In the genomic region with DNA sequence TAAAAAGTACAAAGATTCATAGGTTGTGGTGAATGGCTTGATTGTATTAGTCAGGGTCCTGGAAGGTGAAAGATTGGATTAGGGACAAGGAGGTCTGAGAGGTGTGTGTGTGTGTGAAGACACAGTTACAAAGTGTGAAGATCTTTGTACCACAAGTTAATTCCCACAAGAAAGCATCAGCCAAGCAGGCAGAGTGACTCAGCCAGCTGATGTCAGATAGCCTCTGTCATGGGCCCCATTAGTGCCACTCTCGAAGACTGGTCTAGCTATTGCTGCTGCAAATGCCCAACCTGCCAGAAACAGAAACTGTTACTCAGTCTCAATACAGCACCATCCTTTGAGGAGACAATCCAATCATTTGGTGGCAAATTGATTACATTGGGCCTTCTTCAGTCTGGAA, we compare ENCODE assay signal across 1 cellular context.
TF ChIP-seq lines count a peak whose summit lies in the region.

No MANE protein-coding gene starts in this region.

TF ChIP-seq in H1, 55 proteins besides CTCF, POLR2A, EP300 and RAD21:
- TF ChIP-seq PHF8 (conservative IDR thresholded peaks at IDR 0.05; ENCODE audit: low read depth, low read length), result no peak
- no peak for TF ChIP-seq RBBP5 (IDR thresholded peaks at IDR 0.05; ENCODE audit: borderline replicate concordance, low read depth, low read length)
- TF ChIP-seq CEBPB (IDR thresholded peaks at IDR 0.05; ENCODE audit: low read depth, low read length), result no peak
- TF ChIP-seq BACH1 (IDR thresholded peaks at IDR 0.05; ENCODE audit: low read length), result no peak
- no peak for TF ChIP-seq SP1 (IDR thresholded peaks at IDR 0.05; ENCODE audit: low read depth, low read length)
- no peak for TF ChIP-seq NANOG (IDR thresholded peaks at IDR 0.05; ENCODE audit: insufficient read depth, low read depth, low read length, poor library complexity, severe bottlenecking)
- no peak for TF ChIP-seq TAF7 (optimal IDR thresholded peaks at IDR 0.05; ENCODE audit: borderline replicate concordance, low read depth, low read length)
- TF ChIP-seq CREB1 (IDR thresholded peaks at IDR 0.05), result no peak
- TF ChIP-seq BRCA1 (IDR thresholded peaks at IDR 0.05; ENCODE audit: low read depth, low read length), result no peak
- TF ChIP-seq TEAD4 (IDR thresholded peaks at IDR 0.05; ENCODE audit: low read depth, low read length), result no peak
- no peak for TF ChIP-seq SRF (IDR thresholded peaks at IDR 0.05; ENCODE audit: low read depth, low read length)
- TF ChIP-seq, protein P1, sequence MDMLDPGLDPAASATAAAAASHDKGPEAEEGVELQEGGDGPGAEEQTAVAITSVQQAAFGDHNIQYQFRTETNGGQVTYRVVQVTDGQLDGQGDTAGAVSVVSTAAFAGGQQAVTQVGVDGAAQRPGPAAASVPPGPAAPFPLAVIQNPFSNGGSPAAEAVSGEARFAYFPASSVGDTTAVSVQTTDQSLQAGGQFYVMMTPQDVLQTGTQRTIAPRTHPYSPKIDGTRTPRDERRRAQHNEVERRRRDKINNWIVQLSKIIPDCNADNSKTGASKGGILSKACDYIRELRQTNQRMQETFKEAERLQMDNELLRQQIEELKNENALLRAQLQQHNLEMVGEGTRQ (IDR thresholded peaks at IDR 0.05; ENCODE audit: low read length), result no peak
- no peak for TF ChIP-seq GABPA (IDR thresholded peaks at IDR 0.05; ENCODE audit: borderline replicate concordance, insufficient read depth, low read length)
